ENCODE assay signal across 12 cellular contexts in genomic region chr5:80035839-80036238, GRCh38. TPM values are rescaled to one million over a fixed set of nuclear protein-coding genes. Genes with fewer than 3 reads are reported as not detected.
DNase-seq lines count a peak whose midpoint lies in the region; ATAC-seq and TF ChIP-seq lines count a peak whose summit lies in the region.
"Had no signal": no experiment of that assay in that cellular context is flagged by ENCODE, and none has a peak within 500 bp of the region (broad histone marks: within the 10 kb centered on the region; RNA-seq: fewer than 3 reads in every experiment).

No MANE protein-coding gene starts in this region.

- H3K36me3 ChIP-seq in heart right ventricle = peaks cover 0 to 5% (median 0%) of the 10 kb centered on the region in 9 donors
- no peaks in the 10 kb centered on the region for H3K36me3 ChIP-seq in naive thymus-derived CD4-positive, alpha-beta T cell (ENCODE audit: control insufficient read depth in 2 of 3, insufficient read depth in 3 of 3, low read length in 3 of 3)
- H3K36me3 ChIP-seq in tibial nerve = no peaks in the 10 kb centered on the region
- H3K36me3 ChIP-seq in MG63 = no peaks in the 10 kb centered on the region
- H3K36me3 ChIP-seq: BE2C had no signal

- H3K27me3 ChIP-seq in heart right ventricle (peaks cover 0 to 65% (median 39%) of the 10 kb centered on the region in 7 donors), tibial nerve (peaks cover 0 to 41% of the 10 kb centered on the region in 2 donors), MG63 (peaks cover 11% of the 10 kb centered on the region; the same call in 1 of the 2 replicates)
- peaks cover 0 to 17% of the 10 kb centered on the region in 2 donors for H3K27me3 ChIP-seq in naive thymus-derived CD4-positive, alpha-beta T cell (ENCODE audit: control insufficient read depth in 2 of 2, insufficient read depth in 2 of 2, low read length in 2 of 2)

- H3K4me1 ChIP-seq in heart right ventricle (peaks cover 0 to 7% (median 0%) of the 10 kb centered on the region in 9 donors), tibial nerve (peaks cover 0 to 14% (median 0%) of the 10 kb centered on the region in 4 donors)
- peaks cover 0 to 10% of the 10 kb centered on the region in 2 donors for H3K4me1 ChIP-seq in naive thymus-derived CD4-positive, alpha-beta T cell (ENCODE audit: control insufficient read depth in 2 of 2, insufficient read depth in 2 of 2, low read length in 2 of 2)
- H3K4me1 ChIP-seq: BE2C had no signal

- TF ChIP-seq CTCF in heart right ventricle (IDR thresholded peaks at IDR 0.05) (no peak), tibial nerve (IDR thresholded peaks at IDR 0.05) (no peak)

- H3K27ac ChIP-seq in heart right ventricle (peak overlapping the region in 9 of 10 donors; percentile 35 to 73 (median 62)), tibial nerve (peak overlapping the region in 1 of 4 donors; percentile 56)
- H3K27ac ChIP-seq in naive thymus-derived CD4-positive, alpha-beta T cell (ENCODE audit: low read depth, low read length) = no peak overlapping the region

- DNase-seq in heart right ventricle (no peak), left cardiac atrium (no peak), tibial nerve (ENCODE audit: low spot score in 2 of 2) (no peak), MG63 (no peak), NCI-H2227 treated with DMSO at 0.1 percent for 48 hours (lab: John Stamatoyannopoulos, UW) (no peak)
- no peak for DNase-seq in activated naive CD8-positive, alpha-beta T cell treated with anti-CD3 and anti-CD28 coated beads, Interleukin-2, amount 50 U/mL, for 24 hours
- DNase-seq in naive thymus-derived CD4-positive, alpha-beta T cell = no peak
- DNase-seq: aorta; BE2C; NK-92 treated with Interleukin-12 subunit alpha and Interleukin-12 subunit beta, amount 100 ng/mL, for 24 hours; stimulated activated CD8-positive, alpha-beta memory T cell treated with anti-CD3 and anti-CD28 coated beads, Interleukin-4, amount 100 ng/mL, for 48 hours had no signal

- H3K4me1 Mint-ChIP-seq in activated naive CD8-positive, alpha-beta T cell treated with anti-CD3 and anti-CD28 coated beads, Interleukin-2, amount 50 U/mL, for 24 hours = peaks cover 4% of the 10 kb centered on the region
- H3K4me1 Mint-ChIP-seq in naive thymus-derived CD4-positive, alpha-beta T cell = peaks cover 0 to 26% (median 17%) of the 10 kb centered on the region in 7 donors

- 79 to 80% methylated on average over 7 of the region's 7 CpGs for WGBS in heart right ventricle, 2 donors
- WGBS in tibial nerve, 2 donors = 58 to 66% methylated on average over 7 of the region's 7 CpGs

- peaks cover 56% of the 10 kb centered on the region for H3K27me3 Mint-ChIP-seq in activated naive CD8-positive, alpha-beta T cell treated with anti-CD3 and anti-CD28 coated beads, Interleukin-2, amount 50 U/mL, for 24 hours
- peaks cover 59 to 76% (median 64%) of the 10 kb centered on the region in 5 donors for H3K27me3 Mint-ChIP-seq in naive thymus-derived CD4-positive, alpha-beta T cell

- CTCF ChIA-PET in naive thymus-derived CD4-positive, alpha-beta T cell (lab: Charles Lee) = no interaction called here

- no peak for TF ChIP-seq POLR2A in tibial nerve (IDR thresholded peaks at IDR 0.05)

- no peak overlapping the region for H3K27ac Mint-ChIP-seq in activated naive CD8-positive, alpha-beta T cell treated with anti-CD3 and anti-CD28 coated beads, Interleukin-2, amount 50 U/mL, for 24 hours
- H3K27ac Mint-ChIP-seq in naive thymus-derived CD4-positive, alpha-beta T cell = no peak overlapping the region

- TF ChIP-seq EP300 in tibial nerve (IDR thresholded peaks at IDR 0.05) = no peak

- no peaks in the 10 kb centered on the region for H3K9me3 Mint-ChIP-seq in activated naive CD8-positive, alpha-beta T cell treated with anti-CD3 and anti-CD28 coated beads, Interleukin-2, amount 50 U/mL, for 24 hours
- H3K9me3 Mint-ChIP-seq in naive thymus-derived CD4-positive, alpha-beta T cell = peaks cover 0 to 1% (median 0%) of the 10 kb centered on the region in 11 donors

- no peaks in the 10 kb centered on the region for H3K9me3 ChIP-seq in heart right ventricle
- H3K9me3 ChIP-seq in naive thymus-derived CD4-positive, alpha-beta T cell (ENCODE audit: control insufficient read depth in 2 of 3, low read length in 3 of 3) = no peaks in the 10 kb centered on the region
- no peaks in the 10 kb centered on the region for H3K9me3 ChIP-seq in tibial nerve
- no peaks in the 10 kb centered on the region for H3K9me3 ChIP-seq in MG63
- H3K9me3 ChIP-seq: BE2C had no signal

- H3K36me3 Mint-ChIP-seq in activated naive CD8-positive, alpha-beta T cell treated with anti-CD3 and anti-CD28 coated beads, Interleukin-2, amount 50 U/mL, for 24 hours (ENCODE audit: low read depth) = no peaks in the 10 kb centered on the region
- peaks cover 0 to 4% (median 0%) of the 10 kb centered on the region in 5 donors for H3K36me3 Mint-ChIP-seq in naive thymus-derived CD4-positive, alpha-beta T cell

- H3K4me3 ChIP-seq in heart right ventricle (peak overlapping the region; percentile 15 to 62 (median 52)), tibial nerve (peak overlapping the region; percentile 24 to 57 (median 30)), MG63 (no peak overlapping the region)
- H3K4me3 ChIP-seq in naive thymus-derived CD4-positive, alpha-beta T cell (ENCODE audit: low read length) = no peak overlapping the region

- intact Hi-C loops in heart right ventricle (cut with DNase I) (no loop called here), left cardiac atrium (cut with DNase I) (no loop called here)
- intact Hi-C loops in naive thymus-derived CD4-positive, alpha-beta T cell (cut with micrococcal nuclease) = no loop called here

- H3K4me3 Mint-ChIP-seq in activated naive CD8-positive, alpha-beta T cell treated with anti-CD3 and anti-CD28 coated beads, Interleukin-2, amount 50 U/mL, for 24 hours = peak overlapping the region; percentile 44
- peak overlapping the region; percentile 6 to 63 (median 51) for H3K4me3 Mint-ChIP-seq in naive thymus-derived CD4-positive, alpha-beta T cell

- ATAC-seq in heart right ventricle (no peak), left cardiac atrium (no peak), GM21367 (IDR thresholded peaks at IDR 0.05; ENCODE audit: unreplicated experiment) (no peak)
- no peak for ATAC-seq in activated naive CD8-positive, alpha-beta T cell treated with anti-CD3 and anti-CD28 coated beads, Interleukin-2, amount 50 U/mL, for 24 hours
- ATAC-seq in naive thymus-derived CD4-positive, alpha-beta T cell = no peak

- POLR2A ChIA-PET in naive thymus-derived CD4-positive, alpha-beta T cell (lab: Charles Lee) = no interaction called here

RNA-seq across cellular contexts. Expression of gene THBS4, which starts 0.7 kb away (rescaled TPM):
- total RNA-seq in heart right ventricle (100 to 1,000 TPM in 3 of 10 donors, 10 to 100 TPM in 7; 41.1 to 180 (median 68.0) TPM), left cardiac atrium (10 to 100 TPM in 1 of 2 donors, 1 to 10 TPM in 1; 9.2 to 37.1 TPM), tibial nerve (100 to 1,000 TPM in 3 of 4 donors, 10 to 100 TPM in 1; 99.0 to 376 (median 157) TPM)
- 10 to 100 TPM; 60.4 to 65.6 TPM for polyA plus RNA-seq in heart right ventricle
- total RNA-seq in naive thymus-derived CD4-positive, alpha-beta T cell = 1 to 10 TPM in 1 of 5 experiments, under 1 TPM in 4; 0.53 to 1.2 (median 0.65) TPM
- under 1 TPM in 1 of 2 donors, not detected in 1; 0.16 TPM for polyA plus RNA-seq in naive thymus-derived CD4-positive, alpha-beta T cell
- total RNA-seq in MG63 (2014; rRNA removed; shearing (Covaris generic); ENCODE audit: low replicate concordance) = 0.10 and 0.89 TPM in 2 replicates

RNA-seq across cellular contexts. Expression of gene MTX3, which starts 44.8 kb away (rescaled TPM):
- total RNA-seq in heart right ventricle = 10 to 100 TPM in 9 of 10 donors, 1 to 10 TPM in 1; 10.0 to 14.5 (median 11.6) TPM
- 1 to 10 TPM; 4.3 to 8.8 TPM for polyA plus RNA-seq in heart right ventricle
- total RNA-seq in left cardiac atrium = 10 to 100 TPM; 11.2 to 12.2 TPM
- total RNA-seq in naive thymus-derived CD4-positive, alpha-beta T cell = 10 to 100 TPM; 12.9 to 31.0 (median 24.4) TPM
- 1 to 10 TPM; 2.1 to 2.2 TPM for polyA plus RNA-seq in naive thymus-derived CD4-positive, alpha-beta T cell
- total RNA-seq in tibial nerve = 10 to 100 TPM; 12.0 to 20.1 (median 18.4) TPM
- 3.4 and 7.1 TPM in 2 replicates for total RNA-seq in MG63 (2014; rRNA removed; shearing (Covaris generic); ENCODE audit: low replicate concordance)

Comparison
In these comparisons a context has a peak if more than half of its experiments do, and no peak if none do; other contexts are left out.
1. H3K4me3 ChIP-seq: peak in heart right ventricle (10 of 10) and tibial nerve (4 of 4); none in naive thymus-derived CD4-positive, alpha-beta T cell (single experiment) and MG63 (single experiment).